1 cellular context compared by ENCODE assay signal in the genomic region with DNA sequence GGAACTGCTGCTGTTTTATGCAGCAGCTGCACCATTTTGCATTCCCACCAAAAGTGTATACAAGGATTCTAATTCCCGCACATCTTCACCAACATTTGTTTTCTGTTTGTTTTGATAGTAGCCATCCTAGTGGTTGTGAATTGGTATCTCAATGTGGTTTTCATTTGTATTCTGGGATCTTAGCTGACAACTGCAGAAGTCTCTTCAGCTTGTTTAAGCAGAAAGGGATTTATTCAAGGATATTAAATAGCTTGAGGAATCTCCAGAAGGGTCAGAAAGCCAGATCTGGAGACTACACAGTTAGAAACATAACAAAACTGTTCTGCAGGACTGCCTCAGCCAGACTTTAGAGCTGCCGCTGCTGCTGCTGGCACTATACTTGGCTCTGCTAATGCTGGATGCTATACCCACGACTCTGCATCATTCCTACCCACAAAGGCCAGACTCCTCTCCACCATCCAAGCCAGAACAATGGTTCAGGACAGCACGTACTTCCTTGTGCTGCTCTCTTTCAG.
TF ChIP-seq lines count a peak whose summit lies in the region.

No MANE protein-coding gene starts in this region.

TF ChIP-seq in IMR-90, 13 proteins besides CTCF, POLR2A, EP300 and RAD21 (continued from another document):
- TF ChIP-seq, protein P1, sequence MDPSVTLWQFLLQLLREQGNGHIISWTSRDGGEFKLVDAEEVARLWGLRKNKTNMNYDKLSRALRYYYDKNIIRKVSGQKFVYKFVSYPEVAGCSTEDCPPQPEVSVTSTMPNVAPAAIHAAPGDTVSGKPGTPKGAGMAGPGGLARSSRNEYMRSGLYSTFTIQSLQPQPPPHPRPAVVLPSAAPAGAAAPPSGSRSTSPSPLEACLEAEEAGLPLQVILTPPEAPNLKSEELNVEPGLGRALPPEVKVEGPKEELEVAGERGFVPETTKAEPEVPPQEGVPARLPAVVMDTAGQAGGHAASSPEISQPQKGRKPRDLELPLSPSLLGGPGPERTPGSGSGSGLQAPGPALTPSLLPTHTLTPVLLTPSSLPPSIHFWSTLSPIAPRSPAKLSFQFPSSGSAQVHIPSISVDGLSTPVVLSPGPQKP (IDR thresholded peaks at IDR 0.05; ENCODE audit: borderline replicate concordance, low read depth, low read length) = no peak
TF ChIP-seq in IMR-90: peak in this region for 0.
